ENCODE assay signal across 30 cellular contexts in the genomic region with DNA sequence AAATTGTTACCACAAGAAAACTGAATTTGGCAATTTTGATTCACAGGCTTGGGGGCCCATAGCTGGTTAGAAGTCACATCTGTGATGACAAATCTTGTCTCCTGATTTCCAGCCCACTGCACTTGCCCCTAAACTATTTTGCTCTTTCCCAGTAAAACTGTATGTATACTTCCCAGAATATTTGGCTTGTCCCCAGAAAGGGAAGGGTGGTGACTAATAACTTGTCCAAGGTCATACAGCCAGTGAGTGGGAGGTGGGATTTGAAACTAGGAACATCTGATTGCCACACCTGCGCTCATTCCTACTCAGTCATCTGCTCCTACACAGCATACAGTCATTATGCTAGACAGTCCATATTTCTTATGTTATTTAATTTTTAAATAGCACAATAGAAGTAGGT.
"Had no signal": no experiment of that assay in that cellular context is flagged by ENCODE, and none has a peak within 500 bp of the region (broad histone marks: within the 10 kb centered on the region; RNA-seq: fewer than 3 reads in every experiment).

No MANE protein-coding gene starts in this region.

- H3K9me3 Mint-ChIP-seq: activated B cell treated with CpG ODN at 0.5 μM for 24 hours; activated naive CD4-positive, alpha-beta T cell treated with anti-CD3 and anti-CD28 coated beads, Interleukin-2, amount 10 ng/mL, durations not matched to agents 7 days and 5 days; brain had no signal

- H3K4me3 Mint-ChIP-seq: activated B cell treated with CpG ODN at 0.5 μM for 24 hours; activated CD4-positive, alpha-beta memory T cell treated with anti-CD3 and anti-CD28 coated beads, Interleukin-2, amount 10 ng/mL, durations not matched to agents 7 days and 5 days; activated CD8-positive, alpha-beta memory T cell treated with anti-CD3 and anti-CD28 coated beads, Interleukin-2, amount 10 ng/mL, durations not matched to agents 7 days and 5 days; activated naive CD4-positive, alpha-beta T cell treated with anti-CD3 and anti-CD28 coated beads, Interleukin-2, amount 10 ng/mL, durations not matched to agents 7 days and 5 days; activated naive CD8-positive, alpha-beta T cell; activated naive CD8-positive, alpha-beta T cell treated with anti-CD3 and anti-CD28 coated beads, Interleukin-2, amount 50 U/mL, for 24 hours; brain had no signal

- H3K36me3 Mint-ChIP-seq: activated CD8-positive, alpha-beta memory T cell treated with anti-CD3 and anti-CD28 coated beads, Interleukin-2, amount 10 ng/mL, durations not matched to agents 7 days and 5 days; activated naive CD4-positive, alpha-beta T cell treated with anti-CD3 and anti-CD28 coated beads, Interleukin-2, amount 10 ng/mL, durations not matched to agents 7 days and 5 days; activated naive CD8-positive, alpha-beta T cell; brain had no signal

- H3K27me3 Mint-ChIP-seq: activated B cell treated with CpG ODN at 0.5 μM for 24 hours; activated CD4-positive, alpha-beta memory T cell treated with anti-CD3 and anti-CD28 coated beads, Interleukin-2, amount 10 ng/mL, durations not matched to agents 7 days and 5 days; activated CD8-positive, alpha-beta memory T cell treated with anti-CD3 and anti-CD28 coated beads, Interleukin-2, amount 10 ng/mL, durations not matched to agents 7 days and 5 days; activated naive CD4-positive, alpha-beta T cell treated with anti-CD3 and anti-CD28 coated beads, Interleukin-2, amount 10 ng/mL, durations not matched to agents 7 days and 5 days; brain had no signal

- H3K27ac Mint-ChIP-seq: activated B cell treated with CpG ODN at 0.5 μM for 24 hours; activated CD4-positive, alpha-beta memory T cell treated with anti-CD3 and anti-CD28 coated beads, Interleukin-2, amount 10 ng/mL, durations not matched to agents 7 days and 5 days; activated CD8-positive, alpha-beta memory T cell treated with anti-CD3 and anti-CD28 coated beads, Interleukin-2, amount 10 ng/mL, durations not matched to agents 7 days and 5 days; activated naive CD4-positive, alpha-beta T cell treated with anti-CD3 and anti-CD28 coated beads, Interleukin-2, amount 10 ng/mL, durations not matched to agents 7 days and 5 days; activated naive CD8-positive, alpha-beta T cell; activated naive CD8-positive, alpha-beta T cell treated with anti-CD3 and anti-CD28 coated beads, Interleukin-2, amount 50 U/mL, for 24 hours; brain had no signal

- DNase-seq: activated B cell treated with CpG ODN at 0.5 μM for 24 hours; activated CD4-positive, alpha-beta memory T cell treated with anti-CD3 and anti-CD28 coated beads, Interleukin-2, amount 10 ng/mL, durations not matched to agents 7 days and 5 days; activated CD4-positive, alpha-beta T cell treated with anti-CD3 and anti-CD28 coated beads for 4 hours; activated CD4-positive, CD25-positive, alpha-beta regulatory T cell treated with anti-CD3 and anti-CD28 coated beads, Interleukin-2, amount 50 U/mL, for 72 hours; activated CD8-positive, alpha-beta memory T cell treated with anti-CD3 and anti-CD28 coated beads for 24 hours; activated CD8-positive, alpha-beta memory T cell treated with anti-CD3 and anti-CD28 coated beads, Interleukin-2, amount 10 ng/mL, durations not matched to agents 7 days and 5 days; activated CD8-positive, alpha-beta memory T cell treated with anti-CD3 and anti-CD28 coated beads, Interleukin-2, amount 50 U/mL, for 48 hours; activated effector memory CD4-positive, alpha-beta T cell treated with Interleukin-2 at 50 U/mL for 16 hours; activated naive CD4-positive, alpha-beta T cell treated with anti-CD3 and anti-CD28 coated beads, Interleukin-2, amount 10 ng/mL, durations not matched to agents 7 days and 5 days; activated naive CD8-positive, alpha-beta T cell treated with anti-CD3 and anti-CD28 coated beads, Interleukin-2, amount 50 U/mL, for 24 hours; activated T-cell treated with anti-CD3 and anti-CD28 coated beads, Interleukin-2, amount 50 U/mL, for 48 hours; anterior cingulate cortex; caudate nucleus; cerebellar nuclear complex; NCI-H1105; NCI-H1417 treated with DMSO at 0.1 percent for 48 hours; NCI-H187 treated with DMSO at 0.1 percent for 48 hours; NCI-H2081; NCI-H2171 treated with DMSO at 0.1 percent for 48 hours; NCI-H345; NCI-H524 treated with DMSO at 0.1 percent for 48 hours; RPMI8226; SHP77 treated with DMSO at 0.1 percent for 48 hours; SW 1271; T-helper 1 cell; T-helper 2 cell; T-helper 9 cell had no signal

- H3K27ac ChIP-seq: VCaP had no signal

- H3K4me1 Mint-ChIP-seq: activated B cell treated with CpG ODN at 0.5 μM for 24 hours; activated CD4-positive, alpha-beta memory T cell treated with anti-CD3 and anti-CD28 coated beads, Interleukin-2, amount 10 ng/mL, durations not matched to agents 7 days and 5 days; activated CD8-positive, alpha-beta memory T cell treated with anti-CD3 and anti-CD28 coated beads, Interleukin-2, amount 10 ng/mL, durations not matched to agents 7 days and 5 days; activated naive CD4-positive, alpha-beta T cell treated with anti-CD3 and anti-CD28 coated beads, Interleukin-2, amount 10 ng/mL, durations not matched to agents 7 days and 5 days; activated naive CD8-positive, alpha-beta T cell treated with anti-CD3 and anti-CD28 coated beads, Interleukin-2, amount 50 U/mL, for 24 hours had no signal
